Comparison of ENCODE assay signal across 1 cellular context in the genomic region with DNA sequence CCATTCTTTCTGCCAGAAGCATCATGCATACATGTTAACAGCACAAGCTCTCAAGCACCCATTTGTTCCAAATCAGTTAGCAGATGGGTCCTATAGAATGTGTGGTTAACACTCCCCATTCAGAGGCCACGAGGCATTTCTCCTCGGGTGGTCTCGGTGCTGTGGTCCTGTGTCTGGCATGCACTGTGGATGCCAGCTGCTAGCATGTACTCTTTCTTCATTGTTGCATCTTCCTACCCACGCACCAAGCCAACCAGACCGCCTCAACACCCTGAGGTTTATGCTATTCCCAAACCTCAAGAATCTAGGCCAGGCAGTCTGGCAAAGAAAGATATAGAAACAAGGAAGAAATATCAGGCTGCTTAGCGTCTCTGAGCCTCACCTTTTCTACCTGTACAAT.
TF ChIP-seq lines count a peak whose summit lies in the region.

No MANE protein-coding gene starts in this region.

TF ChIP-seq in endothelial cell of umbilical vein, 7 proteins besides CTCF, POLR2A, EP300 and RAD21:
- TF ChIP-seq EZH2 (IDR thresholded peaks at IDR 0.05; ENCODE audit: borderline replicate concordance, low read depth, low read length, severe bottlenecking) (no peak), MAX (IDR thresholded peaks at IDR 0.05; ENCODE audit: insufficient read depth, insufficient read length) (no peak), MYC (IDR thresholded peaks at IDR 0.05; ENCODE audit: low read depth, low read length) (no peak), FOS (IDR thresholded peaks at IDR 0.05; ENCODE audit: borderline replicate concordance, insufficient read depth, low read length) (no peak), JUN (IDR thresholded peaks at IDR 0.05; ENCODE audit: borderline replicate concordance, insufficient read depth, insufficient read length, low read depth) (no peak), GATA2 (IDR thresholded peaks at IDR 0.05; ENCODE audit: insufficient read depth, insufficient read length, low read depth, low read length) (no peak), POLR2AphosphoS5 (IDR thresholded peaks at IDR 0.05; ENCODE audit: insufficient read depth, low read depth, low read length) (no peak)
